ENCODE assay signal across 1 cellular context in genomic region chr1:111920221-111921024, GRCh38.
TF ChIP-seq lines count a peak whose summit lies in the region.

No MANE protein-coding gene starts in this region.

TF ChIP-seq in H1, 55 proteins besides CTCF, POLR2A, EP300 and RAD21 (continued from another document):
- TF ChIP-seq CHD7 (IDR thresholded peaks at IDR 0.05; ENCODE audit: insufficient replicate concordance, low read length): no peak
- TF ChIP-seq CBX8 (IDR thresholded peaks at IDR 0.05; ENCODE audit: borderline replicate concordance, low read depth, low read length): no peak
- TF ChIP-seq JUND (IDR thresholded peaks at IDR 0.05; ENCODE audit: low read length): no peak
- no peak for TF ChIP-seq KDM5A (IDR thresholded peaks at IDR 0.05; ENCODE audit: low read length)
- no peak for TF ChIP-seq TEAD4 (IDR thresholded peaks at IDR 0.05; ENCODE audit: low read depth, low read length)
- no peak for TF ChIP-seq SP1 (IDR thresholded peaks at IDR 0.05; ENCODE audit: low read depth, low read length)
